10 cellular contexts compared by ENCODE assay signal in the genomic region with DNA sequence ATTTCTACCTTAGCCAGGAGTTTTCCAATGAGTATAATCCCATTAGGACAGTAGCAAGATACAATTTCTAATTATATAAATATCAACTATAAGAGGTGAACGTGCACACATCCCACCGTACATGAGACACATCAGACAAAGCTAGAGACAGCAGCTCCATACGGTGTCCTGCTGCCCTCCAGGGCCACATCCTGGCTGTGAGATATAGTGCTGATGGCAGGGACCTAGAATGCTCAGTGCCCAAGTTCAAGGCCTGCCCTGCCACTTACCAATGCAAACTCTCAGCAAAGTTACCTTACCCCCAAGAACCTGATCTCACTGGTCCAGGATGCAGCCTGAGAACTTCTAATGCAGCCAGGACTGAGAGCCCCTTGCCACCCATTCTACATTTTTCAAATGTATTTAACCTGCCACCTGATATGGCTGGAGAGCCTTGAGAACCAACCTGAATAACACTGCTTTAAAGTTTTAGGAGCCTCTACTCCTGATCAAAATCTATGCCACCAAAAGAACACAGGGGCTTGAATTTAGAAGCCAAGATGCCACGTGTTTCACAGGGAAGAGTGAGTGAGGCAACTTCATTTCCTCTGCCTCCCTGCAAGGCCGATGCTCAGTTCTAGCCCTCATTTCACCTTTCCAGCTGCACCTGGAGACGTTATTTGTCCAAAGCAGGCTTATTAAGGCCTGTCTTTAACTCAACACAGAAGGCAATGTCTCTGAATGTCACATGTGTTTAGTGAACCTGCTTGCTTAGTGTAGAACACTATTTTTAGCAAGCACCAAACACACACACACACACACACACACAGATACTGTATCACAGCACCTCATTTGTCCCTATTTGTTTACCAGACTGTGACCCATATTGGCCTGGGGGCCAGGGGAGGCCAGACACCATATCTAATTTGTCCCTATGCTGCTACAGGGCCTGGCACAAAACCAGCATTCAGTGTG. TPM values are rescaled to one million over a fixed set of nuclear protein-coding genes. Genes with fewer than 3 reads are reported as not detected.
DNase-seq lines count a peak whose midpoint lies in the region; ATAC-seq, FAIRE-seq and TF ChIP-seq lines count a peak whose summit lies in the region.
"Had no signal": no experiment of that assay in that cellular context is flagged by ENCODE, and none has a peak within 500 bp of the region (broad histone marks: within the 10 kb centered on the region; RNA-seq: fewer than 3 reads in every experiment).

No MANE protein-coding gene starts in this region.

- no peaks in the 10 kb centered on the region for H4K20me1 ChIP-seq in HepG2 (ENCODE audit: insufficient read depth, low read length)
- peaks cover 17% of the 10 kb centered on the region for H4K20me1 ChIP-seq in astrocyte (ENCODE audit: insufficient read depth, low read length)

- 78% methylated on average over 6 of the region's 6 CpGs for whole genome bisulfite sequencing in HepG2 (ENCODE audit: low lambda C conversion rate)
- 47% methylated on average over 5 of the region's 6 CpGs for WGBS in right lobe of liver (ENCODE audit: insufficient coverage, low coverage, low lambda C conversion rate, missing lambda C conversion rate)
- 36 to 44% (median 38%) methylated on average over 6 of the region's 6 CpGs for WGBS in spleen, 5 donors

- H3K27ac Mint-ChIP-seq in astrocyte (ENCODE audit: unreplicated experiment) (no peak overlapping the region), type B pancreatic cell (peak overlapping the region; percentile 61)

- POLR2A ChIA-PET in HepG2 (lab: Yijun Ruan, JAX): no interaction called here

- no peak for TF ChIP-seq RAD21 in HepG2 (CRISPR knock-in tag; IDR thresholded peaks at IDR 0.05)

- H3K27ac ChIP-seq in HepG2 (ENCODE audit: extremely low read length, insufficient read depth, low read length) (no peak overlapping the region), right lobe of liver (no peak overlapping the region), astrocyte (ENCODE audit: low read depth, low read length) (no peak overlapping the region), spleen (peak overlapping the region in 4 of 8 donors; percentile 5 to 76 (median 49))
- H3K27ac ChIP-seq: C4-2B had no signal

- H3K4me3 ChIP-seq in HepG2 (replicated peaks in 1 of 3; ENCODE audit: insufficient read depth in 1 of 3, low read depth in 2 of 3, low read length in 3 of 3): no peak overlapping the region
- no peak overlapping the region for H3K4me3 ChIP-seq in right lobe of liver
- no peak overlapping the region for H3K4me3 ChIP-seq in astrocyte (ENCODE audit: insufficient read depth, low read depth, low read length)
- no peak overlapping the region for H3K4me3 ChIP-seq in spleen

- DNase-seq in HepG2 (ENCODE audit: low spot score): no peak
- DNase-seq in right lobe of liver: no peak
- DNase-seq in NCI-H345 treated with DMSO at 0.1 percent for 48 hours (lab: John Stamatoyannopoulos, UW; ENCODE audit: unreplicated experiment): peak; percentile 78
- no peak for DNase-seq in astrocyte (ENCODE audit: low read depth)
- DNase-seq in type B pancreatic cell (ENCODE audit: extremely low spot score, unreplicated experiment): no peak
- DNase-seq in midbrain (lab: John Stamatoyannopoulos, UW): no peak
- no peak for DNase-seq in spleen
- DNase-seq: head of caudate nucleus had no signal

- TF ChIP-seq EP300 in HepG2 (IDR thresholded peaks at IDR 0.05; ENCODE audit: low read depth in 2 of 2, low read length in 2 of 2): no peak
- no peak for TF ChIP-seq EP300 in HepG2 (CRISPR knock-in tag; IDR thresholded peaks at IDR 0.05; ENCODE audit: borderline replicate concordance)

- BruUV-seq in HepG2 (replicated peaks; lab: Mats Ljungman, UMichigan): no TSS peak

- H3K27me3 ChIP-seq in HepG2 (ENCODE audit: control insufficient read depth in 1 of 2, insufficient read depth in 2 of 2, low read length in 2 of 2): no peaks in the 10 kb centered on the region
- H3K27me3 ChIP-seq in right lobe of liver: no peaks in the 10 kb centered on the region
- H3K27me3 ChIP-seq in astrocyte (ENCODE audit: insufficient read depth, low read length): no peaks in the 10 kb centered on the region
- H3K27me3 ChIP-seq in spleen (replicated peaks in 1 of 7): no peaks in the 10 kb centered on the region

- no peak for TF ChIP-seq POLR2A in HepG2 (IDR thresholded peaks at IDR 0.05; ENCODE audit: insufficient read depth in 1 of 2, low read depth in 2 of 2, low read length in 2 of 2)
- no peak for TF ChIP-seq POLR2A in right lobe of liver (IDR thresholded peaks at IDR 0.05)
- TF ChIP-seq POLR2A in spleen (IDR thresholded peaks at IDR 0.05): no peak

- intact Hi-C loops in HepG2 (cut with micrococcal nuclease; ENCODE audit: unreplicated experiment) (no loop called here), right lobe of liver (cut with DNase I) (no loop called here), spleen (cut with DNase I; ENCODE audit: low total_unique reads) (no loop called here)

- H3K79me2 ChIP-seq in HepG2 (ENCODE audit: insufficient read depth, low read length) (peaks cover 4% of the 10 kb centered on the region), astrocyte (ENCODE audit: insufficient read depth, low read length) (no peaks in the 10 kb centered on the region)

- no peak for TF ChIP-seq CTCF in HepG2 (CRISPR knock-in tag; IDR thresholded peaks at IDR 0.05)
- no peak for TF ChIP-seq CTCF in right lobe of liver (IDR thresholded peaks at IDR 0.05)
- TF ChIP-seq CTCF in astrocyte (IDR thresholded peaks at IDR 0.05; ENCODE audit: insufficient read depth, low read depth, low read length): no peak
- no peak for TF ChIP-seq CTCF in type B pancreatic cell (conservative IDR thresholded peaks at IDR 0.05)
- TF ChIP-seq CTCF in spleen (IDR thresholded peaks at IDR 0.05 in 8 of 11, conservative IDR thresholded peaks at IDR 0.05 in 3 of 11): no peak

- H2AFZ ChIP-seq in HepG2 (ENCODE audit: low read length) (no peak overlapping the region), astrocyte (ENCODE audit: low read depth, low read length) (no peak overlapping the region)

- peaks cover 4% of the 10 kb centered on the region for H3K36me3 Mint-ChIP-seq in astrocyte (ENCODE audit: low read depth, unreplicated experiment)
- H3K36me3 Mint-ChIP-seq in type B pancreatic cell: peaks cover 4% of the 10 kb centered on the region

- H3K4me3 Mint-ChIP-seq in astrocyte (ENCODE audit: unreplicated experiment) (peak overlapping the region; percentile 5), type B pancreatic cell (peak overlapping the region; percentile 31)

- CTCF ChIA-PET in HepG2 (lab: Yijun Ruan, JAX; ENCODE audit: low intra/inter-chr PET ratio, low total read pairs): no interaction called here

- H3K36me3 ChIP-seq in HepG2 (replicated peaks in 1 of 2; ENCODE audit: control insufficient read depth in 1 of 2, insufficient read depth in 2 of 2, low read length in 2 of 2) (no peaks in the 10 kb centered on the region; a peak in 2 of 5 replicates), right lobe of liver (no peaks in the 10 kb centered on the region), astrocyte (ENCODE audit: insufficient read depth, low read length) (no peaks in the 10 kb centered on the region), spleen (peaks cover 0 to 23% (median 1%) of the 10 kb centered on the region in 6 donors)

- H3K4me1 ChIP-seq in HepG2 (ENCODE audit: insufficient read depth, low read length) (peaks cover 33% of the 10 kb centered on the region), right lobe of liver (peaks cover 0 to 16% (median 4%) of the 10 kb centered on the region in 4 donors), astrocyte (ENCODE audit: insufficient read depth, low read length) (peaks cover 29% of the 10 kb centered on the region), spleen (peaks cover 32 to 100% (median 84%) of the 10 kb centered on the region in 6 donors)

- H3K9me3 Mint-ChIP-seq in astrocyte (ENCODE audit: unreplicated experiment): no peaks in the 10 kb centered on the region
- H3K9me3 Mint-ChIP-seq in type B pancreatic cell: peaks cover 9% of the 10 kb centered on the region

- H3K9me3 ChIP-seq in HepG2 (ENCODE audit: low read length) (no peaks in the 10 kb centered on the region), right lobe of liver (no peaks in the 10 kb centered on the region), astrocyte (ENCODE audit: insufficient read depth, low read depth, low read length) (no peaks in the 10 kb centered on the region), spleen (peaks cover 0 to 9% (median 0%) of the 10 kb centered on the region in 8 donors)

- no peak overlapping the region for H3K9ac ChIP-seq in HepG2 (ENCODE audit: insufficient read depth, low read depth, low read length)
- H3K9ac ChIP-seq in astrocyte (ENCODE audit: low read length): no peak overlapping the region

- in situ Hi-C loops in HepG2 (cut with HindIII; ENCODE audit: extremely low pct_ligation_motif_present, low pct_unique_long_range_greater_than_20kb): no loop called here

- H3K4me1 Mint-ChIP-seq in astrocyte (ENCODE audit: low read depth, unreplicated experiment): peaks cover 26% of the 10 kb centered on the region
- H3K4me1 Mint-ChIP-seq in type B pancreatic cell (ENCODE audit: unreplicated experiment): peaks cover 43% of the 10 kb centered on the region

- no peak overlapping the region for H3K4me2 ChIP-seq in HepG2 (ENCODE audit: low read depth, low read length)
- H3K4me2 ChIP-seq in astrocyte (ENCODE audit: low read length): no peak overlapping the region

- H3K27me3 Mint-ChIP-seq in astrocyte (ENCODE audit: low read depth, unreplicated experiment): peaks cover 4% of the 10 kb centered on the region
- H3K27me3 Mint-ChIP-seq in type B pancreatic cell: peaks cover 2% of the 10 kb centered on the region

- FAIRE-seq in HepG2 (lab: Jason Lieb, UNC) (no peak), astrocyte (lab: Jason Lieb, UNC) (no peak)

- ATAC-seq in HepG2 (no peak), right lobe of liver (no peak), HG03342 (IDR thresholded peaks at IDR 0.05; ENCODE audit: unreplicated experiment) (no peak)

RNA-seq across cellular contexts. Expression of gene NFATC2, which starts 6.1 kb away (rescaled TPM):
- total RNA-seq in HepG2 (2016; rRNA removed; fragmentation: Illumina TruSeq; extraction: Trizol) (3.3 and 8.0 TPM in 2 replicates), right lobe of liver (1 to 10 TPM; 3.9 to 7.1 (median 4.7) TPM), astrocyte (3.9 and 4.1 TPM in 2 replicates), type B pancreatic cell (ENCODE audit: low replicate concordance) (4.8 and 9.5 TPM in 2 replicates), spleen (10 to 100 TPM; 28.0 to 42.9 (median 38.7) TPM)
- total RNA-seq in HepG2 (2016; cell fraction: cytosol; rRNA removed; fragmentation: Illumina TruSeq; extraction: Trizol; ENCODE audit: low read depth): 4.1 and 4.9 TPM in 2 replicates
- total RNA-seq in HepG2 (2016; cell fraction: insoluble cytoplasmic fraction; rRNA removed; fragmentation: Illumina TruSeq; extraction: Trizol): 2.6 and 7.7 TPM in 2 replicates
- total RNA-seq in HepG2 (2016; cell fraction: membrane; rRNA removed; fragmentation: Illumina TruSeq; extraction: Trizol): 4.2 TPM in 2 replicates
- 8.5 and 9.9 TPM in 2 replicates for total RNA-seq in HepG2 (2016; cell fraction: nucleus; rRNA removed; fragmentation: Illumina TruSeq; extraction: Trizol)
- polyA plus RNA-seq in HepG2 (2011; rRNA removed) (1.9 TPM in 2 replicates), spleen (1 to 10 TPM; 6.5 to 9.1 (median 6.8) TPM)
- 0.85 and 1.7 TPM in 2 replicates for polyA plus RNA-seq in HepG2 (2011; cell fraction: cytosol; rRNA removed)
- polyA plus RNA-seq in HepG2 (2011; cell fraction: nucleus; rRNA removed): 6.8 and 7.7 TPM in 2 replicates
- polyA plus RNA-seq in HepG2 (2012): 5.7 and 6.1 TPM in 2 replicates
- 0.31 and 0.43 TPM in 2 replicates for polyA plus RNA-seq in HepG2 (2016; cell fraction: cytosol; fragmentation: Illumina TruSeq; extraction: Trizol; ENCODE audit: low read depth)
- 7.2 and 8.9 TPM in 2 replicates for polyA plus RNA-seq in HepG2 (2016; cell fraction: insoluble cytoplasmic fraction; fragmentation: Illumina TruSeq; extraction: Trizol; ENCODE audit: low read depth)
- polyA plus RNA-seq in HepG2 (2016; cell fraction: membrane; fragmentation: Illumina TruSeq; extraction: Trizol; ENCODE audit: low read depth): 1.2 and 1.4 TPM in 2 replicates
- polyA plus RNA-seq in HepG2 (2016; cell fraction: nucleus; fragmentation: Illumina TruSeq; extraction: Trizol; ENCODE audit: insufficient read depth, low read depth): 11.5 and 12.3 TPM in 2 replicates
- 3.3 TPM in 1 of 2 replicates, not detected in the other for polyA minus RNA-seq in HepG2 (2011; rRNA and poly(A)+ RNA removed; ENCODE audit: low replicate concordance)
- 4.3 and 5.8 TPM in 2 replicates for polyA minus RNA-seq in HepG2 (2011; cell fraction: cytosol; rRNA and poly(A)+ RNA removed)
- polyA minus RNA-seq in HepG2 (2011; cell fraction: nucleus; rRNA and poly(A)+ RNA removed): 7.7 and 8.2 TPM in 2 replicates
